1 cellular context compared by ENCODE assay signal in genomic region chr13:73934215-73934623, GRCh38.
TF ChIP-seq lines count a peak whose summit lies in the region.

No MANE protein-coding gene starts in this region.

TF ChIP-seq in HCT116, 20 proteins besides CTCF, POLR2A, EP300 and RAD21 (continued from another document):
- TF ChIP-seq ATF3 (IDR thresholded peaks at IDR 0.05) (no peak), SIN3A (IDR thresholded peaks at IDR 0.05; ENCODE audit: low read depth) (no peak)
